8 cellular contexts compared by ENCODE assay signal in the genomic region with DNA sequence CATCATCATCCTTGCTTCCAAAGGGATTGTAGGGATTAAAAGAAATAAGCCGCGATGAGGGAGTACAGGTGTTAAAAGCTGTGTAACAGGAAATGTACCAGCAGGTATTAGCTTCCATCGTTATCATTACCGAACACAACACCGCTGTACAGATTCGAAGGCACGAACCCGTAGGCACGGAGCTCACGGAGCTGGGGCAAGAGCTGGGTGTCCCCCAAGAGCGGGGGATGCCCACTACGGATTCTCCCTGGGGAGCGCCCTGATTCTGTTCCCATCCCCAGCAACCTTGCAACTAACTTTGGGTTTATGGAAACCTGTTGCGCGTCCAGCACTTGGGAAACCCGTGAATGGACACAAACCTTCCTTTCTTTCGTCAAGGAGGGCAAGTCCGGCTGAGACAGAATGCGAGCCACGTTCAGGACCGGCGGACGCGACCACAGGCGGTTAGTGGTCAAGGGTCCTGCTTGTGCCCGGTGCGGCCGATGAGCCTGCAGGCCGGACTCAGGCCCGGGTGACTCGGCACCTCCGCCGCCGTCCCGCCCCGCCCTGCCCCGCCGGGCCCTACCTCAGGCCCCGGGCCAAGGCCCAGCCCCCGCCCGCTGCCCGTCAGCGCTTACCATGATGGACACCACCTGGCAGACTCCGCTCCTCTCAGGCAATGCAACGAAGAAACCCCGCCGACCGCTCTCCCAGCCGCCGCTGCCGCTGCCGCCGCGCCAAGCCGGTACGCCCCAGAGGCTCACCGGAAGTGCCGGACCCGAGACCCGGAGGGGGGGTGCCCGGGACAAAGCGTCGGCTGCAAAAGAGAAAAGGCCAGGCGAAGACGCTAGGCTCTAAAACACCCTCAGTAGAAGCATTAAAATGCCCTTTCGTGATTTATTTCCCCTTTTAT. TPM values are rescaled to one million over a fixed set of nuclear protein-coding genes. Genes with fewer than 3 reads are reported as not detected.
DNase-seq lines count a peak whose midpoint lies in the region; ATAC-seq, FAIRE-seq and TF ChIP-seq lines count a peak whose summit lies in the region.

A gene with protein sequence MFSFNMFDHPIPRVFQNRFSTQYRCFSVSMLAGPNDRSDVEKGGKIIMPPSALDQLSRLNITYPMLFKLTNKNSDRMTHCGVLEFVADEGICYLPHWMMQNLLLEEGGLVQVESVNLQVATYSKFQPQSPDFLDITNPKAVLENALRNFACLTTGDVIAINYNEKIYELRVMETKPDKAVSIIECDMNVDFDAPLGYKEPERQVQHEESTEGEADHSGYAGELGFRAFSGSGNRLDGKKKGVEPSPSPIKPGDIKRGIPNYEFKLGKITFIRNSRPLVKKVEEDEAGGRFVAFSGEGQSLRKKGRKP (minus strand): TSS at position 728 of the 892 bp plus-strand sequence. CDS start 108 bp downstream, at position 620.

- CTCF ChIA-PET in A549 (lab: Yijun Ruan, JAX), result interaction anchor here (1.0 to 1.6 kb wide), 3 partner anchors 12 to 334 kb away, joined by 3 to 4 read pairs (median 3); a partner anchor contains a TSS
- CTCF ChIA-PET in activated CD4-positive, alpha-beta T cell treated with anti-CD3 and anti-CD28 coated beads, Interleukin-2, amount 10 ng/mL, durations not matched to agents 7 days and 5 days (lab: Charles Lee), result interaction anchor here (0.9 to 1.6 kb wide), 3 partner anchors 21 to 153 kb away, joined by 3 to 7 read pairs (median 3); no protein-coding TSS in a partner anchor

- H3K27ac ChIP-seq in A549, result peak within 1 kb of the TSS; percentile 98
- H3K27ac ChIP-seq in coronary artery, result peak within 1 kb of the TSS; percentile 87 to 92

- 3% methylated on average over 25 of the region's 66 CpGs for WGBS in A549 (ENCODE audit: missing lambda C conversion rate)

- H3K4me3 ChIP-seq in A549 (peak within 1 kb of the TSS; percentile 96), coronary artery (peak within 1 kb of the TSS; percentile 99)

- peak; percentile 85 to 86 for ATAC-seq in A549
- ATAC-seq in GM18519 (IDR thresholded peaks at IDR 0.05; ENCODE audit: low FRiP score, unreplicated experiment), result peak; percentile 20
- peak; percentile 54 for ATAC-seq in HG03045 (IDR thresholded peaks at IDR 0.05; ENCODE audit: unreplicated experiment)
- peak; percentile 80 for ATAC-seq in left lobe of liver

- peak within 1 kb of the TSS; percentile 100 for H3K4me3 Mint-ChIP-seq in activated CD4-positive, alpha-beta T cell treated with anti-CD3 and anti-CD28 coated beads, Interleukin-2, amount 10 ng/mL, durations not matched to agents 7 days and 5 days

- no peak for TF ChIP-seq EP300 in A549 (IDR thresholded peaks at IDR 0.05)

- peak; percentile 40; the same call in 1 of the 2 replicates for TF ChIP-seq POLR2A in A549 (IDR thresholded peaks at IDR 0.05; ENCODE audit: low read length)

- TF ChIP-seq CTCF in A549 (IDR thresholded peaks at IDR 0.05), result no peak
- TF ChIP-seq CTCF in coronary artery (IDR thresholded peaks at IDR 0.05), result no peak

- no peaks in the 10 kb centered on the region for H3K9me3 ChIP-seq in A549

- no peak for FAIRE-seq in A549 (lab: Jason Lieb, UNC)

- peak within 1 kb of the TSS; percentile 100 for H3K27ac Mint-ChIP-seq in activated CD4-positive, alpha-beta T cell treated with anti-CD3 and anti-CD28 coated beads, Interleukin-2, amount 10 ng/mL, durations not matched to agents 7 days and 5 days

- POLR2A ChIA-PET in A549 (lab: Yijun Ruan, JAX), result interaction anchor here (1.3 to 1.6 kb wide), 2 partner anchors 11 to 46 kb away, joined by 4 to 5 read pairs; a partner anchor contains a TSS
- POLR2A ChIA-PET in activated CD4-positive, alpha-beta T cell treated with anti-CD3 and anti-CD28 coated beads, Interleukin-2, amount 10 ng/mL, durations not matched to agents 7 days and 5 days (lab: Charles Lee), result no interaction called here

- H3K4me1 ChIP-seq in A549, result peaks cover 13% of the 10 kb centered on the region

- peak within 1 kb of the TSS; percentile 98 for H3K4me2 ChIP-seq in A549

- no peak for TF ChIP-seq RAD21 in A549 (conservative IDR thresholded peaks at IDR 0.05 in 1 of 2, IDR thresholded peaks at IDR 0.05 in 1 of 2)

- no peaks in the 10 kb centered on the region for H3K27me3 Mint-ChIP-seq in activated CD4-positive, alpha-beta T cell treated with anti-CD3 and anti-CD28 coated beads, Interleukin-2, amount 10 ng/mL, durations not matched to agents 7 days and 5 days

- H3K4me1 Mint-ChIP-seq in activated CD4-positive, alpha-beta T cell treated with anti-CD3 and anti-CD28 coated beads, Interleukin-2, amount 10 ng/mL, durations not matched to agents 7 days and 5 days, result peaks cover 44% of the 10 kb centered on the region

- DNase-seq in A549 (ENCODE audit: low read depth in 1 of 2, low spot score in 1 of 2), result peak; percentile 40 to 78
- DNase-seq in NCI-H446 (lab: John Stamatoyannopoulos, UW), result peak; percentile 85 to 89
- DNase-seq in activated CD4-positive, alpha-beta T cell treated with anti-CD3 and anti-CD28 coated beads, Interleukin-2, amount 10 ng/mL, durations not matched to agents 7 days and 5 days, result peak; percentile 84
- DNase-seq in coronary artery (ENCODE audit: low spot score), result peak; percentile 92
- DNase-seq in left lobe of liver (ENCODE audit: low spot score), result peak; percentile 88
- peak; percentile 68 to 75 for DNase-seq in stimulated activated CD4-positive, alpha-beta T cell treated with anti-CD3 and anti-CD28 coated beads, Interleukin-2, amount 100 ng/mL, for 48 hours

- no peaks in the 10 kb centered on the region for H3K9me3 Mint-ChIP-seq in activated CD4-positive, alpha-beta T cell treated with anti-CD3 and anti-CD28 coated beads, Interleukin-2, amount 10 ng/mL, durations not matched to agents 7 days and 5 days

- peaks cover 20% of the 10 kb centered on the region for H3K36me3 Mint-ChIP-seq in activated CD4-positive, alpha-beta T cell treated with anti-CD3 and anti-CD28 coated beads, Interleukin-2, amount 10 ng/mL, durations not matched to agents 7 days and 5 days (ENCODE audit: low read depth)

TF ChIP-seq in A549, 52 proteins besides CTCF, POLR2A, EP300 and RAD21:
- no peak for TF ChIP-seq RCOR1 (IDR thresholded peaks at IDR 0.05; ENCODE audit: low read depth, low read length)
- TF ChIP-seq, protein P1, sequence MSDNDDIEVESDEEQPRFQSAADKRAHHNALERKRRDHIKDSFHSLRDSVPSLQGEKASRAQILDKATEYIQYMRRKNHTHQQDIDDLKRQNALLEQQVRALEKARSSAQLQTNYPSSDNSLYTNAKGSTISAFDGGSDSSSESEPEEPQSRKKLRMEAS (IDR thresholded peaks at IDR 0.05), result peak; percentile 45; the same call in 1 of the 2 replicates
- TF ChIP-seq JUN (IDR thresholded peaks at IDR 0.05), result peak in 1 of 2 experiments; percentile 71; a peak in 3 of 5 replicates
- TF ChIP-seq, protein P2, sequence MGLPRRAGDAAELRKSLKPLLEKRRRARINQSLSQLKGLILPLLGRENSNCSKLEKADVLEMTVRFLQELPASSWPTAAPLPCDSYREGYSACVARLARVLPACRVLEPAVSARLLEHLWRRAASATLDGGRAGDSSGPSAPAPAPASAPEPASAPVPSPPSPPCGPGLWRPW (IDR thresholded peaks at IDR 0.05), result no peak
- no peak for TF ChIP-seq HOXA7 (CRISPR knock-in tag; IDR thresholded peaks at IDR 0.05)
- TF ChIP-seq CHD4 (IDR thresholded peaks at IDR 0.05; ENCODE audit: borderline replicate concordance), result no peak
- TF ChIP-seq GATA3 (IDR thresholded peaks at IDR 0.05; ENCODE audit: borderline replicate concordance), result peak; percentile 74
- TF ChIP-seq BHLHE40 (IDR thresholded peaks at IDR 0.05; ENCODE audit: low read depth, low read length), result peak; percentile 60

RNA-seq across cellular contexts. Expression of the gene that starts here (rescaled TPM):
- polyA plus RNA-seq in A549 (2011; rRNA removed) (96.1 and 117 TPM in 2 replicates), A549 (2017; fragmentation: RNase III; extraction: RNeasy Plus Mini Kit Qiagen cat#74134 plus additional on column Dnase treatment) (94.4 to 109 TPM (median 95.4 TPM) in 3 replicates)
- polyA plus RNA-seq in A549 (2012; cell fraction: cytosol; rRNA removed), result 151 and 152 TPM in 2 replicates
- 87.3 and 107 TPM in 2 replicates for polyA plus RNA-seq in A549 (2012; cell fraction: nucleus; rRNA removed)
- 102 and 137 TPM in 2 replicates for polyA minus RNA-seq in A549 (2011; rRNA and poly(A)+ RNA removed)
- total RNA-seq in activated CD4-positive, alpha-beta T cell treated with anti-CD3 and anti-CD28 coated beads, Interleukin-2, amount 10 ng/mL, durations not matched to agents 7 days and 5 days, result 100 to 1,000 TPM in 1 of 2 experiments, 10 to 100 TPM in 1; 93.1 to 114 TPM
- 28.4 TPM for total RNA-seq in left lobe of liver

Comparison
In these comparisons a context has a peak if more than half of its experiments do, and no peak if none do; other contexts are left out.
1. Peak in every context shown above with its lines: DNase-seq, ATAC-seq, H3K4me3 ChIP-seq and H3K27ac ChIP-seq.
2. ATAC-seq: peak in every context shown above with its lines; median percentile 86 in A549; 80 in left lobe of liver; 54 in HG03045; 20 in GM18519.